In the genomic region with DNA sequence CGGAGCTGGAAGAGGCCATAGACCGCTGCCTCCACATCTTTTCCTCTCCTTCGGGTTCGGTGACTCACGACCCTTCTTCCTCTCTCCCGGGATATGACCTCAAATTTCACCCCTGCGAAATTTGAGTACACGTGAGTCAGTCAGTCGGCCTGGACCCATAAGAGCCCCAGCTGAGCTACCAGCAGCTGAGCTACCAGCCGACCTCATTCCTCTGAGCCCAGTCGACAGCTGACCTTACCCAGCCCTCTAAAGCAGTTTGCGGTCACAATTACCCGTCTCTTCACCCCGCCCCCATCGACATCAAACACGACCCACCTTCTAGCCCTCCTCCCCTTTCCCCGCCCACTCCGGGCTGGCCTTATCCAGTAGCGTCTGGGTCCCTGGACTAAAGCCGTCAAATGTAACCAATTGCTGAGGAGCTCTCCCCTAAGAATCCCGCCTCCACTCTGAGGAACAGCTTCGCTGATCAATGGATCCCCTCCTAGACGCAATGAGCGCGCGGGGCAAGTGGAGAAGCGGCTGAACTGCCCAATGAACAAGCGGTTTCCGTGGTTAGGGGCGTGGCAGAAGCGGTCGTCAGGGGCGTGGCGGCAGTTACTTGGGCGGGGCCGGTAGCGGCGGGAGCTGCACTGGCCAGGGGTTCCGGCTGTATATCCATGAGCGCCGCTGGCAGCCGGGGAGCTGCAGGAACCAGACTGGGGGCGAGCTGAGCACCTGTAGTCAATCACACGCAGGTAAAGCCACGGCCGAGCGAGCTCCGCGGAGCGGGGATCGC, we compare ENCODE assay signal across 8 cellular contexts. TPM values are rescaled to one million over a fixed set of nuclear protein-coding genes. Genes with fewer than 3 reads are reported as not detected.
DNase-seq lines count a peak whose midpoint lies in the region; ATAC-seq, FAIRE-seq and TF ChIP-seq lines count a peak whose summit lies in the region.

A gene with protein sequence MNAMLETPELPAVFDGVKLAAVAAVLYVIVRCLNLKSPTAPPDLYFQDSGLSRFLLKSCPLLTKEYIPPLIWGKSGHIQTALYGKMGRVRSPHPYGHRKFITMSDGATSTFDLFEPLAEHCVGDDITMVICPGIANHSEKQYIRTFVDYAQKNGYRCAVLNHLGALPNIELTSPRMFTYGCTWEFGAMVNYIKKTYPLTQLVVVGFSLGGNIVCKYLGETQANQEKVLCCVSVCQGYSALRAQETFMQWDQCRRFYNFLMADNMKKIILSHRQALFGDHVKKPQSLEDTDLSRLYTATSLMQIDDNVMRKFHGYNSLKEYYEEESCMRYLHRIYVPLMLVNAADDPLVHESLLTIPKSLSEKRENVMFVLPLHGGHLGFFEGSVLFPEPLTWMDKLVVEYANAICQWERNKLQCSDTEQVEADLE (plus strand): TSS at position 627 of the 775 bp plus-strand sequence. CDS start 27,872 bp downstream, outside the sequence.

- ATAC-seq in HG03460 (IDR thresholded peaks at IDR 0.05; ENCODE audit: unreplicated experiment): peak; percentile 92

- DNase-seq in BE2C: peak; percentile 100
- DNase-seq in GM19240 (ENCODE audit: insufficient read length, low spot score): peak; percentile 95
- peak; percentile 100 for DNase-seq in NCI-H526 (lab: John Stamatoyannopoulos, UW)
- peak; percentile 99 for DNase-seq in activated CD4-positive, alpha-beta T cell treated with anti-CD3 and anti-CD28 coated beads for 48 hours
- peak; percentile 99 for DNase-seq in stimulated activated CD4-positive, alpha-beta T cell treated with anti-CD3 and anti-CD28 coated beads, Interleukin-1b, Interleukin-23, amount 100 ng/mL, for 48 hours

- FAIRE-seq in colon (lab: Jason Lieb, UNC): peak; percentile 96

- peaks cover 36% of the 10 kb centered on the region for H3K4me1 ChIP-seq in BE2C

- peak within 1 kb of the TSS; percentile 86 for H3K4me3 ChIP-seq in BE2C (ENCODE audit: low read depth, low read length)

- no peak for TF ChIP-seq CTCF in BE2C (IDR thresholded peaks at IDR 0.05; ENCODE audit: low read depth, low read length)

- no peaks in the 10 kb centered on the region for H3K27me3 ChIP-seq in BE2C
- H3K27me3 ChIP-seq in layer of hippocampus (ENCODE audit: control insufficient read depth, insufficient read depth, low read length): no peaks in the 10 kb centered on the region

- no peaks in the 10 kb centered on the region for H3K9me3 ChIP-seq in BE2C

- no peaks in the 10 kb centered on the region for H3K36me3 ChIP-seq in BE2C

- H3K27ac ChIP-seq in layer of hippocampus (ENCODE audit: low read depth, low read length): peak within 1 kb of the TSS; percentile 85

RNA-seq across cellular contexts. Expression of the gene that starts here (rescaled TPM):
- polyA plus RNA-seq in BE2C (2012; ENCODE audit: insufficient read depth, insufficient read length, low read depth): 45.7 TPM

Comparison
In these comparisons a context has a peak if more than half of its experiments do, and no peak if none do; other contexts are left out.
1. Peak in every context shown above with its lines: DNase-seq, ATAC-seq, H3K4me3 ChIP-seq and H3K27ac ChIP-seq.